24 cellular contexts compared by ENCODE assay signal in the genomic region with DNA sequence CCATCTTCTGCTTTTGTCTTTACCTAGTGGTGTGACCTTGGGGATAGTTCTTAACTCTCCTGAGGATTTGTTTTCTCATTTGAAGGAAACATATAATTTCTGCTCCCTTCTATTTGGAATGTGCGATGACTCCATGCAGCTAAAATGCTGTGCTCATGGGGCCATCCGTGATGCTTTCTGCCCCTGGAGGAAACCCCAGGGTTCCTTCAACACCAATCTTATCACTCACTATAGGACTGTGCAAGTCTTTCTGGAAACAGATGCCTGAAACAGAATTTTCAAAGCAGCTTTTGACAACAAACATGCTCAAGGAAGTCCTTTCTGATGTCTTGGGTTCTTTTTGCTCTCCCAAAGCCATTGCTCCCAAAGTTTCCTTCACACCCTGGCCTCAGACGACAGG.
DNase-seq lines count a peak whose midpoint lies in the region; ATAC-seq, FAIRE-seq and TF ChIP-seq lines count a peak whose summit lies in the region.
"Had no signal": no experiment of that assay in that cellular context is flagged by ENCODE, and none has a peak within 500 bp of the region (broad histone marks: within the 10 kb centered on the region; RNA-seq: fewer than 3 reads in every experiment).

No MANE protein-coding gene starts in this region.

- no peaks in the 10 kb centered on the region for H3K9me3 Mint-ChIP-seq in activated naive CD8-positive, alpha-beta T cell treated with anti-CD3 and anti-CD28 coated beads for 36 hours
- H3K9me3 Mint-ChIP-seq: CD4-positive, alpha-beta T cell; H9 had no signal

- ATAC-seq in PC-3 = no peak
- ATAC-seq: Panc1 had no signal

- intact Hi-C loops in PC-3 (cut with micrococcal nuclease) = no loop called here
- intact Hi-C loops in kidney (cut with DNase I) = no loop called here

- no peaks in the 10 kb centered on the region for H3K27me3 Mint-ChIP-seq in activated naive CD8-positive, alpha-beta T cell treated with anti-CD3 and anti-CD28 coated beads for 36 hours

- 0 out of 2 replicates have a peak overlapping the region, but pooled peaks have one; percentile 24 for H2AFZ ChIP-seq in PC-3 (ENCODE audit: low read length)
- H2AFZ ChIP-seq: GM23248 had no signal

- no peaks in the 10 kb centered on the region for H3K9me2 ChIP-seq in PC-3 (replicated peaks; ENCODE audit: low read length)

- no peaks in the 10 kb centered on the region for H3K79me2 ChIP-seq in PC-3 (ENCODE audit: low read length)

- TF ChIP-seq CTCF in PC-3 (conservative IDR thresholded peaks at IDR 0.05; ENCODE audit: low read depth, low read length) = no peak
- no peak for TF ChIP-seq CTCF in choroid plexus epithelial cell (conservative IDR thresholded peaks at IDR 0.05; ENCODE audit: low read depth, low read length)
- TF ChIP-seq CTCF in kidney (IDR thresholded peaks at IDR 0.05; ENCODE audit: borderline replicate concordance, extremely low read depth, insufficient read depth) = no peak

- no peaks in the 10 kb centered on the region for H3K4me1 Mint-ChIP-seq in activated naive CD8-positive, alpha-beta T cell treated with anti-CD3 and anti-CD28 coated beads for 36 hours

- H3K4me2 ChIP-seq in PC-3 (ENCODE audit: low read length) = peak overlapping the region; percentile 57; the same call in 1 of the 2 replicates

- H3K4me3 Mint-ChIP-seq in activated naive CD8-positive, alpha-beta T cell treated with anti-CD3 and anti-CD28 coated beads for 36 hours = no peak overlapping the region
- H3K4me3 Mint-ChIP-seq: CD4-positive, alpha-beta T cell; H9; HFFc6 had no signal

- BruUV-seq in PC-3 (replicated peaks; lab: Mats Ljungman, UMichigan) = no TSS peak

- POLR2A ChIA-PET in PC-3 (lab: Charles Lee; ENCODE audit: unreplicated experiment) = no interaction called here

- H3K27ac ChIP-seq in PC-3 (ENCODE audit: low read length) = no peak overlapping the region
- peak overlapping the region; percentile 11 for H3K27ac ChIP-seq in stomach smooth muscle (ENCODE audit: low read length)
- no peak overlapping the region for H3K27ac ChIP-seq in kidney (ENCODE audit: low read depth in 2 of 2, low read length in 2 of 2)
- H3K27ac ChIP-seq: GM23248, RWPE1 had no signal

- H4K20me1 ChIP-seq in PC-3 (ENCODE audit: low read length) = no peaks in the 10 kb centered on the region

- no peak for FAIRE-seq in kidney (lab: Jason Lieb, UNC)
- FAIRE-seq: D721Med, GM18507 had no signal

- H3K27ac Mint-ChIP-seq in activated naive CD8-positive, alpha-beta T cell treated with anti-CD3 and anti-CD28 coated beads for 36 hours = no peak overlapping the region
- H3K27ac Mint-ChIP-seq: CD4-positive, alpha-beta T cell; H9; HFFc6 had no signal

- CTCF ChIA-PET in PC-3 (lab: Charles Lee) = no interaction called here

- H3K9me3 ChIP-seq in PC-3 (ENCODE audit: low read length) (no peaks in the 10 kb centered on the region), stomach smooth muscle (ENCODE audit: control insufficient read depth in 2 of 2, low read length in 2 of 2) (no peaks in the 10 kb centered on the region), kidney (ENCODE audit: control insufficient read depth in 1 of 2, low read length in 2 of 2) (no peaks in the 10 kb centered on the region)
- H3K9me3 ChIP-seq: BE2C, MG63 had no signal

- H3K4me1 ChIP-seq in PC-3 (ENCODE audit: insufficient read depth, low read length) (peaks cover 39% of the 10 kb centered on the region), stomach smooth muscle (ENCODE audit: control insufficient read depth, insufficient read depth, low read length) (peaks cover 20% of the 10 kb centered on the region), kidney (ENCODE audit: control insufficient read depth in 1 of 2, insufficient read depth in 1 of 2, low read depth in 1 of 2, low read length in 2 of 2) (no peaks in the 10 kb centered on the region)
- H3K4me1 ChIP-seq: BE2C had no signal

- no peaks in the 10 kb centered on the region for H3F3A ChIP-seq in PC-3 (ENCODE audit: low read length, unreplicated experiment)

- H3K9ac ChIP-seq in PC-3 (ENCODE audit: low read length) = no peak overlapping the region
- no peak overlapping the region for H3K9ac ChIP-seq in stomach smooth muscle (ENCODE audit: low read length in 2 of 2)
- no peak overlapping the region for H3K9ac ChIP-seq in kidney (ENCODE audit: low read length in 2 of 2)
- H3K9ac ChIP-seq: GM23248 had no signal

- H3K4me3 ChIP-seq in PC-3 (ENCODE audit: low read length) (0 out of 2 replicates have a peak overlapping the region, but pooled peaks have one; percentile 9), choroid plexus epithelial cell (ENCODE audit: low read depth, low read length) (no peak overlapping the region), stomach smooth muscle (ENCODE audit: low read length in 2 of 2) (no peak overlapping the region), kidney (ENCODE audit: low read length in 2 of 2) (no peak overlapping the region)
- H3K4me3 ChIP-seq: GM23248, MG63 had no signal

- DNase-seq in PC-3 = no peak
- DNase-seq in choroid plexus epithelial cell (ENCODE audit: low read depth) = peak; percentile 57
- peak; percentile 77 for DNase-seq in hepatic stellate cell (ENCODE audit: low spot score)
- no peak for DNase-seq in kidney
- no peak for DNase-seq in activated naive CD8-positive, alpha-beta T cell treated with anti-CD3 and anti-CD28 coated beads for 36 hours
- DNase-seq in NCI-H345 treated with DMSO at 0.1 percent for 48 hours (lab: John Stamatoyannopoulos, UW; ENCODE audit: unreplicated experiment) = no peak
- DNase-seq: BE2C; CD4-positive, alpha-beta T cell; GM23248; H9; HFFc6; KBM-7; MG63; NCI-H1105 treated with DMSO at 0.1 percent for 48 hours; NCI-H2029 treated with DMSO at 0.1 percent for 48 hours; NCI-H2227 treated with DMSO at 0.1 percent for 48 hours; NCI-H510A; NCI-H69; SHP77 had no signal

- H3K27me3 ChIP-seq in PC-3 (ENCODE audit: low read length) (no peaks in the 10 kb centered on the region), stomach smooth muscle (ENCODE audit: control insufficient read depth in 1 of 2, insufficient read depth in 2 of 2, low read length in 2 of 2) (no peaks in the 10 kb centered on the region)
- H3K27me3 ChIP-seq: BE2C, MG63 had no signal

- no peaks in the 10 kb centered on the region for H3K36me3 Mint-ChIP-seq in activated naive CD8-positive, alpha-beta T cell treated with anti-CD3 and anti-CD28 coated beads for 36 hours

- H3K36me3 ChIP-seq in PC-3 (ENCODE audit: low read depth, low read length) (no peaks in the 10 kb centered on the region), stomach smooth muscle (ENCODE audit: control insufficient read depth in 2 of 2, insufficient read depth in 2 of 2, low read length in 2 of 2) (no peaks in the 10 kb centered on the region), kidney (ENCODE audit: control insufficient read depth in 1 of 2, insufficient read depth in 2 of 2, low read length in 2 of 2) (no peaks in the 10 kb centered on the region)
- H3K36me3 ChIP-seq: BE2C, MG63 had no signal

Comparison
In these comparisons a context has a peak if more than half of its experiments do, and no peak if none do; other contexts are left out.
1. DNase-seq: peak in choroid plexus epithelial cell (single experiment) and hepatic stellate cell (single experiment); none in PC-3 (single experiment), kidney (single experiment), activated naive CD8-positive, alpha-beta T cell treated with anti-CD3 and anti-CD28 coated beads for 36 hours (single experiment) and NCI-H345 treated with DMSO at 0.1 percent for 48 hours (single experiment).